ENCODE assay signal across 8 cellular contexts in genomic region chr4:8315343-8316250, GRCh38. TPM values are rescaled to one million over a fixed set of nuclear protein-coding genes. Genes with fewer than 3 reads are reported as not detected.
DNase-seq lines count a peak whose midpoint lies in the region; ATAC-seq and TF ChIP-seq lines count a peak whose summit lies in the region.

No MANE protein-coding gene starts in this region.

- TF ChIP-seq CTCF in suprapubic skin (IDR thresholded peaks at IDR 0.05), result no peak

- no peak for TF ChIP-seq EP300 in suprapubic skin (IDR thresholded peaks at IDR 0.05)

- H3K9me3 ChIP-seq in suprapubic skin, result no peaks in the 10 kb centered on the region

- H3K4me3 ChIP-seq in suprapubic skin, result no peak overlapping the region

- no peak for TF ChIP-seq POLR2A in suprapubic skin (IDR thresholded peaks at IDR 0.05)

- DNase-seq in COLO668 (lab: John Stamatoyannopoulos, UW; ENCODE audit: unreplicated experiment) (peak; percentile 96), NCI-H1092 (lab: John Stamatoyannopoulos, UW) (peak; percentile 83), amniotic stem cell (lab: John Stamatoyannopoulos, UW) (peak; percentile 71), iPS-NIHi11 (ENCODE audit: low spot score) (peak; percentile 72), suprapubic skin (ENCODE audit: low spot score in 2 of 2) (peak; percentile 70 to 80), NCI-H1436 treated with DMSO at 0.1 percent for 48 hours (lab: John Stamatoyannopoulos, UW) (no peak)
- no peak for DNase-seq in activated naive CD4-positive, alpha-beta T cell treated with Interleukin-2 at 50 U/mL for 16 hours

- 22% methylated on average over 13 of the region's 21 CpGs for WGBS in suprapubic skin

- no peak for ATAC-seq in HG03095 (IDR thresholded peaks at IDR 0.05; ENCODE audit: unreplicated experiment)

- no peaks in the 10 kb centered on the region for H3K27me3 ChIP-seq in suprapubic skin

- no peaks in the 10 kb centered on the region for H3K36me3 ChIP-seq in suprapubic skin

- H3K27ac ChIP-seq in suprapubic skin, result no peak overlapping the region

- H3K4me1 ChIP-seq in suprapubic skin, result peaks cover 22% of the 10 kb centered on the region

RNA-seq across cellular contexts. Expression of gene HTRA3, which starts 46.0 kb away (rescaled TPM):
- 10 to 100 TPM in 2 of 4 donors, 1 to 10 TPM in 2; 3.3 to 22.5 (median 10.3) TPM for total RNA-seq in suprapubic skin

Comparison
In these comparisons a context has a peak if more than half of its experiments do, and no peak if none do; other contexts are left out.
1. DNase-seq: peak in COLO668 (single experiment), NCI-H1092 (single experiment), amniotic stem cell (single experiment), iPS-NIHi11 (single experiment) and suprapubic skin (2 of 2); none in NCI-H1436 treated with DMSO at 0.1 percent for 48 hours (single experiment) and activated naive CD4-positive, alpha-beta T cell treated with Interleukin-2 at 50 U/mL for 16 hours (single experiment).